9 cellular contexts compared by ENCODE assay signal in genomic region chr2:187994464-187995331, GRCh38.
DNase-seq lines count a peak whose midpoint lies in the region; TF ChIP-seq lines count a peak whose summit lies in the region.
"Had no signal": no experiment of that assay in that cellular context is flagged by ENCODE, and none has a peak within 500 bp of the region (broad histone marks: within the 10 kb centered on the region; RNA-seq: fewer than 3 reads in every experiment).

No MANE protein-coding gene starts in this region.

- no peak for TF ChIP-seq RAD21 in Ishikawa (IDR thresholded peaks at IDR 0.05; ENCODE audit: low read depth)

- no peak for TF ChIP-seq CTCF in OCI-LY7 (conservative IDR thresholded peaks at IDR 0.05; ENCODE audit: low read length)

- H3K18ac ChIP-seq in mesendoderm (ENCODE audit: low read length): no peak overlapping the region

- no peak overlapping the region for H3K4ac ChIP-seq in mesendoderm (ENCODE audit: low read depth, low read length)

- no peaks in the 10 kb centered on the region for H4K20me1 ChIP-seq in OCI-LY7 (ENCODE audit: insufficient read depth, low read length)

- no peaks in the 10 kb centered on the region for H3K9me2 ChIP-seq in OCI-LY7 (ENCODE audit: insufficient read depth, low read length)

- H4K5ac ChIP-seq in mesendoderm (ENCODE audit: low read length): no peak overlapping the region

- WGBS in mesendoderm (ENCODE audit: extremely low coverage, insufficient coverage, low lambda C conversion rate): no CpG with 5 or more reads among the region's 5 CpGs

- DNase-seq in ELR (ENCODE audit: low read depth) (peak; percentile 10), SK-N-DZ (ENCODE audit: low spot score) (peak; percentile 47), mesendoderm (peak; percentile 58), SW480 (ENCODE audit: low spot score) (no peak), OCI-LY7 (ENCODE audit: low spot score) (no peak), SIG-M5 (lab: John Stamatoyannopoulos, UW) (no peak)
- DNase-seq in stimulated activated naive CD4-positive, alpha-beta T cell (lab: John Stamatoyannopoulos, UW): no peak
- DNase-seq: left lung had no signal

- intact Hi-C loops in OCI-LY7 (cut with micrococcal nuclease; ENCODE audit: unreplicated experiment): no loop called here

- peak overlapping the region; percentile 17 for H3K56ac ChIP-seq in mesendoderm (ENCODE audit: low read length)

- H3K23ac ChIP-seq in mesendoderm (ENCODE audit: low read length): no peak overlapping the region

- no peak for TF ChIP-seq EP300 in Ishikawa (IDR thresholded peaks at IDR 0.05; ENCODE audit: borderline replicate concordance)

- H3K4me1 ChIP-seq in mesendoderm (ENCODE audit: control insufficient read depth, low read depth, low read length) (peaks cover 4% of the 10 kb centered on the region), OCI-LY7 (ENCODE audit: insufficient read depth, low read length, poor library complexity, severe bottlenecking) (no peaks in the 10 kb centered on the region)
- H3K4me1 ChIP-seq: left lung had no signal

- H3K9me3 ChIP-seq in OCI-LY7 (ENCODE audit: low read length): no peaks in the 10 kb centered on the region
- H3K9me3 ChIP-seq: left lung had no signal

- no peak overlapping the region for H2BK5ac ChIP-seq in mesendoderm (ENCODE audit: low read length)

- H2BK120ac ChIP-seq in mesendoderm (ENCODE audit: low read depth, low read length): no peak overlapping the region

- H3K27me3 ChIP-seq in mesendoderm (ENCODE audit: insufficient read depth, low read length, poor library complexity): no peaks in the 10 kb centered on the region
- H3K27me3 ChIP-seq: left lung had no signal

- no peaks in the 10 kb centered on the region for H3K79me2 ChIP-seq in mesendoderm (ENCODE audit: control insufficient read depth, insufficient read depth, low read length)
- H3K79me2 ChIP-seq in OCI-LY7 (ENCODE audit: insufficient read depth, low read depth, low read length): no peaks in the 10 kb centered on the region

- H3K27ac ChIP-seq in mesendoderm (ENCODE audit: low read depth, low read length) (no peak overlapping the region), OCI-LY7 (ENCODE audit: low read depth, low read length, poor library complexity, severe bottlenecking) (no peak overlapping the region)
- H3K27ac ChIP-seq: left lung had no signal

- CTCF ChIA-PET in OCI-LY7 (lab: Charles Lee; ENCODE audit: unreplicated experiment): no interaction called here

- H2BK15ac ChIP-seq in mesendoderm (replicated peaks; ENCODE audit: low read depth): no peak overlapping the region

- POLR2A ChIA-PET in OCI-LY7 (lab: Charles Lee): no interaction called here

- no peaks in the 10 kb centered on the region for H3K79me1 ChIP-seq in mesendoderm (ENCODE audit: low read length)

- no peak overlapping the region for H2AK5ac ChIP-seq in mesendoderm (ENCODE audit: low read length)

- no peak overlapping the region for H2AFZ ChIP-seq in OCI-LY7 (ENCODE audit: low read length)

- H3K36me3 ChIP-seq in mesendoderm (ENCODE audit: control insufficient read depth, insufficient read depth, low read length): no peaks in the 10 kb centered on the region
- no peaks in the 10 kb centered on the region for H3K36me3 ChIP-seq in OCI-LY7 (ENCODE audit: insufficient read depth, low read length)
- H3K36me3 ChIP-seq: left lung had no signal

- no peak overlapping the region for H3K4me3 ChIP-seq in mesendoderm (ENCODE audit: low read length)
- no peak overlapping the region for H3K4me3 ChIP-seq in OCI-LY7 (ENCODE audit: low read depth, low read length, poor library complexity, severe bottlenecking)
- H3K4me3 ChIP-seq: left lung had no signal

- H3K9ac ChIP-seq in mesendoderm (ENCODE audit: low read length): no peak overlapping the region

- no TSS peak for BruUV-seq in OCI-LY7 (replicated peaks; lab: Mats Ljungman, UMichigan)

- no peak overlapping the region for H4K8ac ChIP-seq in mesendoderm (ENCODE audit: low read depth, low read length)

- no peak overlapping the region for H3K4me2 ChIP-seq in mesendoderm (ENCODE audit: low read length)
- no peak overlapping the region for H3K4me2 ChIP-seq in OCI-LY7 (ENCODE audit: low read length)

TF ChIP-seq in Ishikawa, 13 proteins besides CTCF, POLR2A, EP300 and RAD21:
- TF ChIP-seq CREB1 (IDR thresholded peaks at IDR 0.05; ENCODE audit: low read depth) (no peak), MAX (IDR thresholded peaks at IDR 0.05) (no peak), EGR1 (IDR thresholded peaks at IDR 0.05) (no peak), NFIC (IDR thresholded peaks at IDR 0.05) (0 out of 2 replicates have a peak, but pooled peaks have one; percentile 18)

Comparison
In these comparisons a context has a peak if more than half of its experiments do, and no peak if none do; other contexts are left out.
1. DNase-seq: peak in ELR (single experiment), SK-N-DZ (single experiment) and mesendoderm (single experiment); none in SW480 (single experiment), OCI-LY7 (single experiment), SIG-M5 (single experiment) and stimulated activated naive CD4-positive, alpha-beta T cell (0 of 6).